In the genomic region with DNA sequence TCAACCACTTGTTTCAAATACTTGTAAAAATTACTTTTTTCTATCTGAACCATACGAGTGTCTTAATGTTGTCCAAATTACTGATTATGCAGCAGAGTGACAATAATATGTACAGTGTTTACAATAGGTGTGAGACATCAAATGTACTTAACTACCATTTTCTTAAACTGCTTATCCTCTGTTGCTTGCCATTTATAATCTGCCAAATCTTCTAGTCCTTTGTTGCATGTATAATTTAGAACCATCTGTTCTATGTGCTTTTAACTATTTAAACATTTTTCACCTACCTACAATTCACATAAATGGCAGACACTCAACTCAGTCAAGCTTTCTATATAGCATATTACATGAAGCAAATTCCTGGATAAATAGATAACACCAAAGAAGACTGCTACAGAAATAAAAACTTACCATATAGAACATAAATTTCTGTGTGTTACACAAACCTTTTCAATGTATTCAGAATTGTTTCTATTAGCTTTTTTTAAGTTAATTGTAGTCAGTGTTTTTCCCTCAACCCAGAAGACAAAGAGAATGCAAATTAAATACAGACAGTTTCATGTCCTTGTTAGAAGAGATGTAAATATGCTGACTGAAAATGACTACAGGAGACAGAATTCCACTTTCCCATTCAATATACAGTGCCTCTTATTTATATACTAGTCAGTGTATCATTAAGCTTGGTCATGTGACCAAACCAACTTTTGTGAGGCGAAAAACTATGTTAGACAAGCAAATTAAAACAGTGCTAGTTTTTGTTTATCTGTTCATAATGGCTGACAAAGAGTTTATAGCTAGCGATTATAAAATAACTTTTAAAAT, we compare ENCODE assay signal across 8 cellular contexts. TPM values are rescaled to one million over a fixed set of nuclear protein-coding genes. Genes with fewer than 3 reads are reported as not detected.
A peak's percentile ranks its signal among the peaks of the same experiment; 100 is the strongest.
DNase-seq lines count a peak whose midpoint lies in the region; ATAC-seq and TF ChIP-seq lines count a peak whose summit lies in the region.

No MANE protein-coding gene starts in this region.

- H3K36me3 ChIP-seq in BLaER1 (no peaks in the 10 kb centered on the region), KMS-11 (ENCODE audit: insufficient read depth) (no peaks in the 10 kb centered on the region), kidney epithelial cell (ENCODE audit: control insufficient read depth, insufficient read depth, low read length) (no peaks in the 10 kb centered on the region), urinary bladder (ENCODE audit: insufficient read depth) (no peaks in the 10 kb centered on the region)

- H3K27me3 ChIP-seq in BLaER1 (no peaks in the 10 kb centered on the region), KMS-11 (ENCODE audit: insufficient read depth, low read depth) (no peaks in the 10 kb centered on the region), kidney epithelial cell (ENCODE audit: control insufficient read depth, insufficient read depth, low read length) (no peaks in the 10 kb centered on the region)

- ATAC-seq in HG03196 (IDR thresholded peaks at IDR 0.05; ENCODE audit: unreplicated experiment) (no peak), GM21381 (IDR thresholded peaks at IDR 0.05; ENCODE audit: unreplicated experiment) (no peak), HG02678 (IDR thresholded peaks at IDR 0.05; ENCODE audit: unreplicated experiment) (no peak)

- no peak overlapping the region for H3K27ac ChIP-seq in BLaER1
- peak overlapping the region; percentile 86; the same call in 1 of the 2 replicates for H3K27ac ChIP-seq in KMS-11
- H3K27ac ChIP-seq in urinary bladder (ENCODE audit: low read depth): peak overlapping the region; percentile 38

- no peak for TF ChIP-seq CTCF in KMS-11 (conservative IDR thresholded peaks at IDR 0.05; ENCODE audit: low read depth, low read length)
- no peak for TF ChIP-seq CTCF in kidney epithelial cell (IDR thresholded peaks at IDR 0.05; ENCODE audit: insufficient read depth, low read length, poor library complexity, severe bottlenecking)

- H2AFZ ChIP-seq in KMS-11 (ENCODE audit: low read depth): peak overlapping the region; percentile 96; the same call in 1 of the 2 replicates

- no peak overlapping the region for H3K9ac ChIP-seq in BLaER1
- peak overlapping the region; percentile 87; the same call in 1 of the 2 replicates for H3K9ac ChIP-seq in KMS-11

- peaks cover 38% of the 10 kb centered on the region; the same call in 1 of the 2 replicates for H3K79me2 ChIP-seq in KMS-11 (ENCODE audit: insufficient read depth, low read depth)

- peak overlapping the region; percentile 81 for H3K4me2 ChIP-seq in BLaER1
- H3K4me2 ChIP-seq in KMS-11: peak overlapping the region; percentile 73

- DNase-seq in amniotic epithelial cell (ENCODE audit: low read depth): peak; percentile 50
- no peak for DNase-seq in kidney epithelial cell (ENCODE audit: low read depth)

- WGBS in urinary bladder: 6% methylated on average over 3 of the region's 3 CpGs

- H4K20me1 ChIP-seq in BLaER1 (peaks cover 17% of the 10 kb centered on the region), KMS-11 (ENCODE audit: insufficient read depth) (no peaks in the 10 kb centered on the region)

- H3K4me3 ChIP-seq in BLaER1 (peak overlapping the region; percentile 85), KMS-11 (IDR thresholded peaks at IDR 0.05; ENCODE audit: insufficient read depth, low read depth, low read length) (peak overlapping the region; percentile 67), kidney epithelial cell (ENCODE audit: low read depth, low read length) (peak overlapping the region; percentile 85), urinary bladder (ENCODE audit: low read depth, low read length) (peak overlapping the region; percentile 28)

- no peaks in the 10 kb centered on the region for H3K9me3 ChIP-seq in BLaER1

- peaks cover 27% of the 10 kb centered on the region for H3K4me1 ChIP-seq in BLaER1
- peaks cover 45% of the 10 kb centered on the region for H3K4me1 ChIP-seq in KMS-11 (ENCODE audit: low read depth, poor library complexity, severe bottlenecking)
- H3K4me1 ChIP-seq in urinary bladder (ENCODE audit: insufficient read depth): no peaks in the 10 kb centered on the region

RNA-seq across cellular contexts. Expression of gene BAZ2B, which starts 2.6 kb away (rescaled TPM):
- total RNA-seq in kidney epithelial cell: 41.9 and 45.0 TPM in 2 replicates
- total RNA-seq in urinary bladder: 272 TPM
- 34.5 TPM for polyA plus RNA-seq in urinary bladder

Comparison
In these comparisons a context has a peak if more than half of its experiments do, and no peak if none do; other contexts are left out.
1. H3K4me3 ChIP-seq: peak in every context shown above with its lines; median percentile 85 in BLaER1; 85 in kidney epithelial cell; 67 in KMS-11; 28 in urinary bladder.